In genomic region chr22:32183625-32184024, GRCh38 we compare ENCODE assay signal across 31 cellular contexts. TPM values are rescaled to one million over a fixed set of nuclear protein-coding genes. Genes with fewer than 3 reads are reported as not detected.
"Had no signal": no experiment of that assay in that cellular context is flagged by ENCODE, and none has a peak within 500 bp of the region (broad histone marks: within the 10 kb centered on the region; RNA-seq: fewer than 3 reads in every experiment).

No MANE protein-coding gene starts in this region.

- H3K27ac ChIP-seq: stomach, suprapubic skin, testis, thoracic aorta, thyroid gland, tibial artery, tibial nerve, transverse colon, upper lobe of left lung, upper lobe of right lung, uterus, vagina had no signal

- H3K4me1 ChIP-seq: stomach, suprapubic skin, testis, thyroid gland, tibial artery, tibial nerve, transverse colon, upper lobe of left lung, upper lobe of right lung, uterus, vagina had no signal

- H3K9me3 ChIP-seq: stomach, suprapubic skin, testis, thoracic aorta, thyroid gland, tibial artery, tibial nerve, transverse colon, upper lobe of left lung, upper lobe of right lung, uterus, vagina had no signal

- ATAC-seq: stimulated activated effector memory CD8-positive, alpha-beta T cell treated with anti-CD3 and anti-CD28 coated beads, Interleukin-12 subunit alpha, Interleukin-12 subunit beta, amount 100 ng/mL, for 72 hours; stimulated activated memory B cell treated with anti-CD40 and anti-IgM and Interleukin-4, amounts not matched to agents 10 μg/mL and 1 μg/mL and 100 μg/mL, for 72 hours; stimulated activated naive B cell treated with anti-CD40 and anti-IgM and Interleukin-4, amounts not matched to agents 10 μg/mL and 1 μg/mL and 100 μg/mL, for 72 hours; stimulated activated naive CD8-positive, alpha-beta T cell treated with anti-CD3 and anti-CD28 coated beads, Interleukin-15, amount 100 ng/mL, for 72 hours; stimulated activated naive CD8-positive, alpha-beta T cell treated with anti-CD3 and anti-CD28 coated beads, Interleukin-15, Interleukin-2, amounts not matched to agents 100 U/mL and 50 U/mL, for 24 hours; upper lobe of right lung had no signal

- DNase-seq: stimulated activated CD4-positive, alpha-beta T cell treated with anti-CD3 and anti-CD28 coated beads, Interleukin-2, amount 100 ng/mL, for 48 hours; stimulated activated CD4-positive, alpha-beta T cell treated with anti-CD3 and anti-CD28 coated beads, Interleukin-4, amount 100 ng/mL, for 1 hour; stimulated activated CD4-positive, alpha-beta T cell treated with anti-CD3 and anti-CD28 coated beads, Interleukin-4, amount 100 ng/mL, for 24 hours; stimulated activated CD4-positive, alpha-beta T cell treated with anti-CD3 and anti-CD28 coated beads, Interleukin-4, amount 100 ng/mL, for 4 hours; stimulated activated CD8-positive, alpha-beta memory T cell treated with anti-CD3 and anti-CD28 coated beads, Interleukin-4, amount 100 ng/mL, for 48 hours; stimulated activated naive B cell treated with anti-CD40 and anti-IgM and Interleukin-4, amounts not matched to agents 10 μg/mL and 1 μg/mL and 100 μg/mL, for 72 hours; stimulated activated naive CD4-positive, alpha-beta T cell; stimulated activated naive CD4-positive, alpha-beta T cell treated with Interleukin-2 at 50 U/mL for 16 hours; stimulated activated naive CD8-positive, alpha-beta T cell treated with anti-CD3 and anti-CD28 coated beads, Interleukin-15, amount 100 ng/mL, for 72 hours; stimulated activated naive CD8-positive, alpha-beta T cell treated with anti-CD3 and anti-CD28 coated beads, Interleukin-15, Interleukin-2, amounts not matched to agents 100 U/mL and 50 U/mL, for 24 hours; stomach; substantia nigra; testis; thyroid gland; tibial artery; transverse colon; trophoblast cell; upper lobe of left lung; upper lobe of right lung; uterus had no signal

- H3K27me3 ChIP-seq: testis, thyroid gland, tibial nerve, upper lobe of left lung, uterus, vagina had no signal

- H3K4me3 ChIP-seq: stomach, suprapubic skin, testis, thoracic aorta, thyroid gland, tibial artery, tibial nerve, transverse colon, upper lobe of left lung, upper lobe of right lung, uterus, vagina had no signal

- H3K36me3 ChIP-seq: stomach, suprapubic skin, thoracic aorta, thyroid gland, tibial artery, tibial nerve, transverse colon, upper lobe of left lung, upper lobe of right lung, uterus, vagina had no signal

- FAIRE-seq: urothelium cell line had no signal

RNA-seq across cellular contexts. Expression of gene RFPL2, which starts 21.2 kb away (rescaled TPM):
- total RNA-seq: stomach, suprapubic skin, testis, thoracic aorta, thyroid gland, tibial nerve, transverse colon, upper lobe of right lung, ureter, urinary bladder, uterus, vagina had no signal
- polyA plus RNA-seq: stomach, urinary bladder had no signal

RNA-seq across cellular contexts. Expression of gene C22orf42, which starts 24.5 kb away (rescaled TPM):
- total RNA-seq: stomach, subcutaneous adipose tissue, suprapubic skin, temporal lobe, thoracic aorta, thyroid gland, tibial nerve, transverse colon, upper lobe of left lung, upper lobe of right lung, ureter, urinary bladder, uterus, vagina had no signal
- polyA plus RNA-seq: urinary bladder had no signal
